24 cellular contexts compared by ENCODE assay signal in the genomic region with DNA sequence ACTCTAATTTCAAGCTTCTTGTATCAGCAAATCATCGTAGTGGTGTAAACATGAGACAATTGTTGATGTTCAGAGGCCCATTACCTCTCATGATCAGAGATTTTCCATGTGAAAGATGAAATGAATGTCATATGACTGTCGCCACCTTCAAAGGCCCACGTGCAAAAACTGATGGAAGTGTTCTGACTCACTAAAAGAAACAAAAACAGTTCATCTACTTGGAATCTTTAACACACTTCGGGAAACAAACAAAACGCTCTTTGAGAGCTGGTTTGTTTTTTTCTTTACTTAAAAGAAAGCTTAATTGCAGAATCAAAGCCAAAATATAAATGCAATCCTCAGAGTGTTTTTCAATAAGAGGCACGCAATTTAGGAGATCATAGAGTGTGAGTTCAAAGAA.
DNase-seq lines count a peak whose midpoint lies in the region; ATAC-seq, FAIRE-seq and TF ChIP-seq lines count a peak whose summit lies in the region.
"Had no signal": no experiment of that assay in that cellular context is flagged by ENCODE, and none has a peak within 500 bp of the region (broad histone marks: within the 10 kb centered on the region; RNA-seq: fewer than 3 reads in every experiment).

No MANE protein-coding gene starts in this region.

- H3K27ac Mint-ChIP-seq in immature natural killer cell = no peak overlapping the region
- H3K27ac Mint-ChIP-seq: CD4-positive, alpha-beta memory T cell; GM23338; T-helper 1 cell treated with Interleukin-12 subunit alpha and Interleukin-12 subunit beta and Interleukin-4 antibody, amounts not matched to agents 30 μg/mL and 1 μg/mL, for 36 hours had no signal

- H3K4me3 Mint-ChIP-seq in immature natural killer cell = no peak overlapping the region
- H3K4me3 Mint-ChIP-seq: CD4-positive, alpha-beta memory T cell; GM23338; T-helper 1 cell treated with Interleukin-12 subunit alpha and Interleukin-12 subunit beta and Interleukin-4 antibody, amounts not matched to agents 30 μg/mL and 1 μg/mL, for 36 hours had no signal

- no peaks in the 10 kb centered on the region for H3K9me3 ChIP-seq in WERI-Rb-1 (ENCODE audit: severe bottlenecking)
- H3K9me3 ChIP-seq: BLaER1, Peyer's patch, SJSA1 had no signal

- H3K36me3 Mint-ChIP-seq in immature natural killer cell = no peaks in the 10 kb centered on the region
- H3K36me3 Mint-ChIP-seq: CD4-positive, alpha-beta memory T cell had no signal

- H3K27me3 Mint-ChIP-seq in immature natural killer cell (ENCODE audit: low read depth in 3 of 3) = no peaks in the 10 kb centered on the region

- no peak overlapping the region for H3K4me3 ChIP-seq in WERI-Rb-1 (ENCODE audit: low read depth, low read length)
- H3K4me3 ChIP-seq: BLaER1, GM23338, Peyer's patch, SJSA1 had no signal

- peak; percentile 21 for DNase-seq in HCEC 1CT
- DNase-seq in SK-N-DZ (ENCODE audit: low spot score) = peak; percentile 34
- peak; percentile 23 for DNase-seq in kidney glomerular epithelial cell (lab: John Stamatoyannopoulos, UW)
- DNase-seq in immature natural killer cell = no peak
- no peak for DNase-seq in WERI-Rb-1
- DNase-seq in T1000 (lab: John Stamatoyannopoulos, UW) = no peak
- DNase-seq: CD4-positive, alpha-beta memory T cell; DMS153; IMR-90; NCI-H187 treated with DMSO at 0.1 percent for 48 hours; NCI-H2107; NCI-H345; NCI-H524; NCI-H774; NK-92 treated with Interleukin-12 subunit alpha and Interleukin-12 subunit beta, amount 100 ng/mL, for 24 hours; Peyer's patch had no signal

- FAIRE-seq in endometrium (lab: Jason Lieb, UNC) = peak; percentile 92

- H3K27me3 ChIP-seq in WERI-Rb-1 (ENCODE audit: insufficient read depth, low read depth, severe bottlenecking) = no peaks in the 10 kb centered on the region
- H3K27me3 ChIP-seq: BLaER1, Peyer's patch, SJSA1 had no signal

- H3K4me1 Mint-ChIP-seq in immature natural killer cell = no peaks in the 10 kb centered on the region
- H3K4me1 Mint-ChIP-seq: CD4-positive, alpha-beta memory T cell; GM23338 had no signal

- H3K9me3 Mint-ChIP-seq in immature natural killer cell = peaks cover 0 to 9% (median 4%) of the 10 kb centered on the region in 6 donors
- H3K9me3 Mint-ChIP-seq: CD4-positive, alpha-beta memory T cell; GM23338; T-helper 1 cell treated with Interleukin-12 subunit alpha and Interleukin-12 subunit beta and Interleukin-4 antibody, amounts not matched to agents 30 μg/mL and 1 μg/mL, for 36 hours had no signal

- TF ChIP-seq CTCF in WERI-Rb-1 (IDR thresholded peaks at IDR 0.05; ENCODE audit: low read depth, low read length) = no peak

- H3K36me3 ChIP-seq in WERI-Rb-1 = no peaks in the 10 kb centered on the region
- H3K36me3 ChIP-seq: BLaER1, Peyer's patch, SJSA1 had no signal

- no peak for ATAC-seq in GM19463 (IDR thresholded peaks at IDR 0.05; ENCODE audit: unreplicated experiment)
- ATAC-seq: GM23338, Right ventricle myocardium inferior had no signal

- H3K27ac ChIP-seq in WERI-Rb-1 = no peak overlapping the region
- H3K27ac ChIP-seq: BLaER1, KMS-11, Peyer's patch, SJSA1 had no signal

Comparison
In these comparisons a context has a peak if more than half of its experiments do, and no peak if none do; other contexts are left out.
1. DNase-seq: peak in HCEC 1CT (single experiment), SK-N-DZ (single experiment) and kidney glomerular epithelial cell (single experiment); none in immature natural killer cell (0 of 3), WERI-Rb-1 (single experiment) and T1000 (single experiment).